32 cellular contexts compared by ENCODE assay signal in genomic region chr1:1222575-1223225, GRCh38. TPM values are rescaled to one million over a fixed set of nuclear protein-coding genes. Genes with fewer than 3 reads are reported as not detected.
DNase-seq lines count a peak whose midpoint lies in the region; ATAC-seq, FAIRE-seq and TF ChIP-seq lines count a peak whose summit lies in the region.
"Had no signal": no experiment of that assay in that cellular context is flagged by ENCODE, and none has a peak within 500 bp of the region (broad histone marks: within the 10 kb centered on the region; RNA-seq: fewer than 3 reads in every experiment).

No MANE protein-coding gene starts in this region.

- no peaks in the 10 kb centered on the region for H3K4me1 ChIP-seq in GM12878 (ENCODE audit: control insufficient read depth, insufficient read depth, low read length)
- H3K4me1 ChIP-seq in neural progenitor cell, result no peaks in the 10 kb centered on the region
- no peaks in the 10 kb centered on the region for H3K4me1 ChIP-seq in ascending aorta
- H3K4me1 ChIP-seq: BLaER1 treated with 17β-estradiol and CSF1 and Interleukin-3, amounts not matched to agents 10 nM and 100 nM; Caco-2 had no signal

- no peaks in the 10 kb centered on the region for H3F3A ChIP-seq in neural progenitor cell (ENCODE audit: low read depth)

- peaks cover 9% of the 10 kb centered on the region for H3K27me3 Mint-ChIP-seq in neural progenitor cell (ENCODE audit: insufficient read depth, low read depth)

- SMC1A ChIA-PET in GM12878 (lab: Charles Lee; ENCODE audit: uncharacterized antibody, unreplicated experiment), result no interaction called here

- RAD21 ChIA-PET in GM12878 (lab: Charles Lee; ENCODE audit: unreplicated experiment), result no interaction called here

- DNase-seq in GM12891 (ENCODE audit: insufficient read length, low spot score) (no peak), HEK293T (ENCODE audit: extremely low spot score) (no peak), GM12878 (ENCODE audit: low read depth, low spot score) (no peak), neural progenitor cell (ENCODE audit: low spot score) (no peak), KBM-7 (no peak), ascending aorta (ENCODE audit: low spot score in 2 of 2) (no peak)
- DNase-seq: activated naive CD4-positive, alpha-beta T cell treated with anti-CD3 and anti-CD28 coated beads, Interleukin-2, amount 50 U/mL, for 16 hours; activated T-cell treated with anti-CD3 and anti-CD28 coated beads, Interleukin-2, amount 50 U/mL, for 1 hour; amniotic stem cell; Caco-2; DMS79 treated with DMSO at 0.1 percent for 48 hours; GDM1; Kasumi-1; left cardiac atrium; NCI-H1417; NCI-H2081; NCI-H2227 treated with DMSO at 0.1 percent for 48 hours; NCI-H526; NK-92 treated with Interleukin-12 subunit alpha and Interleukin-12 subunit beta, amount 100 ng/mL, for 24 hours; ovary; SHP77; stimulated activated CD4-positive, alpha-beta T cell treated with anti-CD3 and anti-CD28 coated beads, Interleukin-15, amount 100 ng/mL, for 24 hours; stimulated activated CD4-positive, alpha-beta T cell treated with anti-CD3 and anti-CD28 coated beads, Interleukin-4, amount 100 ng/mL, for 4 hours; stimulated activated naive CD4-positive, alpha-beta T cell; T-helper 2 cell; upper lobe of left lung had no signal

- CTCF ChIA-PET in HEK293T (lab: Yijun Ruan, JAX), result no interaction called here
- CTCF ChIA-PET in GM12878 (lab: Yijun Ruan, JAX), result no interaction called here

- H3K9me3 ChIP-seq in GM12878 (replicated peaks; ENCODE audit: control insufficient read depth, insufficient read depth, low read length), result no peaks in the 10 kb centered on the region; the same call in 2 of the 3 replicates
- no peaks in the 10 kb centered on the region for H3K9me3 ChIP-seq in neural progenitor cell (ENCODE audit: low read depth)
- no peaks in the 10 kb centered on the region for H3K9me3 ChIP-seq in ascending aorta
- H3K9me3 ChIP-seq: BLaER1 treated with 17β-estradiol and CSF1 and Interleukin-3, amounts not matched to agents 10 nM and 100 nM; Caco-2; gastroesophageal sphincter; mucosa of descending colon; ovary; upper lobe of left lung had no signal

- H3K79me2 ChIP-seq in GM12878 (ENCODE audit: control insufficient read depth, insufficient read depth, low read length) (peaks cover 3% of the 10 kb centered on the region), neural progenitor cell (ENCODE audit: low read depth) (peaks cover 4% of the 10 kb centered on the region)

- no peaks in the 10 kb centered on the region for H3K4me1 Mint-ChIP-seq in neural progenitor cell
- H3K4me1 Mint-ChIP-seq: nephron had no signal

- no peaks in the 10 kb centered on the region for H4K20me1 ChIP-seq in GM12878 (ENCODE audit: control insufficient read depth, insufficient read depth)
- H4K20me1 ChIP-seq in neural progenitor cell (ENCODE audit: low read depth), result no peaks in the 10 kb centered on the region

- TF ChIP-seq POLR2A in GM12891 (IDR thresholded peaks at IDR 0.05; ENCODE audit: low read depth, low read length) (no peak), GM12878 (IDR thresholded peaks at IDR 0.05; ENCODE audit: low read depth, low read length) (peak; percentile 66)

- H3K9me3 Mint-ChIP-seq in neural progenitor cell, result no peaks in the 10 kb centered on the region
- H3K9me3 Mint-ChIP-seq: nephron had no signal

- ATAC-seq in GM12878 (no peak), GM19397 (IDR thresholded peaks at IDR 0.05; ENCODE audit: unreplicated experiment) (no peak)
- ATAC-seq: gastroesophageal sphincter had no signal

- H3K4me3 ChIP-seq in GM12878 (no peak overlapping the region), neural progenitor cell (no peak overlapping the region), ascending aorta (no peak overlapping the region)
- H3K4me3 ChIP-seq: BLaER1 treated with 17β-estradiol and CSF1 and Interleukin-3, amounts not matched to agents 10 nM and 100 nM; gastroesophageal sphincter; mucosa of descending colon; ovary; upper lobe of left lung had no signal

- POLR2A ChIA-PET in HEK293T (lab: Yijun Ruan, JAX), result interaction anchor here (0.7 kb wide), 1 partner anchor 22 kb away, joined by 3 read pairs; no protein-coding TSS in a partner anchor
- POLR2A ChIA-PET in GM12878 (lab: Charles Lee), result interaction anchor here (0.5 kb wide), 1 partner anchor 39 kb away, joined by 4 read pairs; no protein-coding TSS in a partner anchor

- peaks cover 20% of the 10 kb centered on the region for H3K36me3 Mint-ChIP-seq in neural progenitor cell

- in situ Hi-C loops in GM12878 (cut with MboI) (no loop called here), KBM-7 (cut with MboI; ENCODE audit: low pct_unique_long_range_greater_than_20kb, low sequenced_read_pairs) (no loop called here)

- peak overlapping the region; percentile 81 for H3K27ac Mint-ChIP-seq in neural progenitor cell
- H3K27ac Mint-ChIP-seq: nephron had no signal

- TF ChIP-seq RAD21 in GM12878 (IDR thresholded peaks at IDR 0.05; ENCODE audit: insufficient read depth, low read depth, low read length), result no peak

- intact Hi-C loops in GM12878 (cut with micrococcal nuclease; ENCODE audit: unreplicated experiment) (no loop called here), ascending aorta (cut with DNase I) (no loop called here)

- H3K9ac ChIP-seq in GM12878 (ENCODE audit: control insufficient read depth, insufficient read depth, low read length) (no peak overlapping the region), neural progenitor cell (no peak overlapping the region)
- H3K9ac ChIP-seq: BLaER1 treated with 17β-estradiol and CSF1 and Interleukin-3, amounts not matched to agents 10 nM and 100 nM had no signal

- BruUV-seq in GM12878 (replicated peaks; lab: Mats Ljungman, UMichigan), result no TSS peak

- FAIRE-seq in GM12891 (lab: Jason Lieb, UNC) (peak; percentile 74), GM12878 (lab: Jason Lieb, UNC) (no peak)
- FAIRE-seq: endothelial cell of umbilical vein had no signal

- H3K27ac ChIP-seq in GM12878 (ENCODE audit: control insufficient read depth, insufficient read depth) (no peak overlapping the region), neural progenitor cell (no peak overlapping the region), ascending aorta (no peak overlapping the region)
- H3K27ac ChIP-seq: BLaER1 treated with 17β-estradiol and CSF1 and Interleukin-3, amounts not matched to agents 10 nM and 100 nM; gastroesophageal sphincter; ovary; upper lobe of left lung had no signal

- no peak for TF ChIP-seq CTCF in GM12878 (IDR thresholded peaks at IDR 0.05 in 2 of 3, conservative IDR thresholded peaks at IDR 0.05 in 1 of 3; ENCODE audit: control insufficient read depth in 2 of 3, extremely low read depth in 1 of 3, insufficient read depth in 1 of 3, low read depth in 3 of 3, low read length in 3 of 3)
- no peak for TF ChIP-seq CTCF in neural progenitor cell (IDR thresholded peaks at IDR 0.05)
- TF ChIP-seq CTCF in ascending aorta (IDR thresholded peaks at IDR 0.05), result no peak

- H3K27me3 ChIP-seq in GM12878 (replicated peaks in 1 of 2; ENCODE audit: control insufficient read depth in 2 of 2, insufficient read depth in 2 of 2, low read length in 1 of 2) (no peaks in the 10 kb centered on the region), neural progenitor cell (no peaks in the 10 kb centered on the region), ascending aorta (no peaks in the 10 kb centered on the region)
- H3K27me3 ChIP-seq: BLaER1 treated with 17β-estradiol and CSF1 and Interleukin-3, amounts not matched to agents 10 nM and 100 nM; gastroesophageal sphincter; ovary; upper lobe of left lung had no signal

- TF ChIP-seq EP300 in GM12878 (IDR thresholded peaks at IDR 0.05; ENCODE audit: borderline replicate concordance in 1 of 2, control insufficient read depth in 1 of 2, low read depth in 2 of 2, low read length in 2 of 2), result no peak

- H3K4me2 ChIP-seq in GM12878 (ENCODE audit: control insufficient read depth, insufficient read depth) (no peak overlapping the region), neural progenitor cell (no peak overlapping the region)
- H3K4me2 ChIP-seq: BLaER1 treated with 17β-estradiol and CSF1 and Interleukin-3, amounts not matched to agents 10 nM and 100 nM had no signal

- peak overlapping the region; percentile 46 for H3K4me3 Mint-ChIP-seq in neural progenitor cell
- H3K4me3 Mint-ChIP-seq: nephron had no signal

- no peak overlapping the region for H2AFZ ChIP-seq in GM12878 (ENCODE audit: control insufficient read depth, low read depth, low read length)
- no peak overlapping the region for H2AFZ ChIP-seq in neural progenitor cell (replicated peaks)

- WGBS in GM12878 (ENCODE audit: insufficient coverage, insufficient replicate concordance, low lambda C conversion rate, missing lambda C conversion rate), result 97% methylated on average over 44 of the region's 44 CpGs

- H3K36me3 ChIP-seq in GM12878 (ENCODE audit: control insufficient read depth in 2 of 2, insufficient read depth in 2 of 2, low read length in 1 of 2) (peaks cover 6 to 49% of the 10 kb centered on the region in 2 experiments; a peak in 3 of 4 replicates), neural progenitor cell (no peaks in the 10 kb centered on the region), ascending aorta (peaks cover 79 to 98% of the 10 kb centered on the region in 2 donors)
- H3K36me3 ChIP-seq: ovary had no signal

RNA-seq across cellular contexts. Expression of gene TNFRSF4, which starts 8.7 kb away (rescaled TPM):
- 13.1 TPM for polyA plus RNA-seq in GM12891 (2012; ENCODE audit: low read depth, missing spikeins)
- total RNA-seq in GM12878 (2013; cell fraction: nucleolus; rRNA removed), result 8.5 and 8.7 TPM in 2 replicates
- total RNA-seq in GM12878 (2014; rRNA removed), result 6.2 and 6.9 TPM in 2 replicates
- 0.51 and 0.67 TPM in 2 replicates for total RNA-seq in GM12878 (2014; rRNA removed; fragmentation: Illumina TruSeq; extraction: Trizol)
- total RNA-seq in GM12878 (2021), result 6.1 and 6.5 TPM in 2 replicates
- 0.39 TPM for polyA plus RNA-seq in GM12878 (2011; ENCODE audit: low read depth)
- 0.33 TPM in 1 of 2 replicates, not detected in the other for polyA plus RNA-seq in GM12878 (2011; rRNA removed)
- 0.37 and 0.75 TPM in 2 replicates for polyA plus RNA-seq in GM12878 (2011; cell fraction: cytosol; rRNA removed)
- 1.3 and 1.6 TPM in 2 replicates for polyA plus RNA-seq in GM12878 (2011; cell fraction: nucleus; rRNA removed)
- 3.1 and 3.3 TPM in 2 replicates for polyA plus RNA-seq in GM12878 (2012)
- polyA plus RNA-seq in GM12878 (2014; fragmentation: Illumina TruSeq; extraction: Trizol), result 0.24 TPM in 1 of 2 replicates, not detected in the other
- polyA plus RNA-seq in GM12878 (2014; fragmentation: Nextera tagmentation; extraction: Ambion mirVana), result under 1 TPM in 1 of 2 experiments, not detected in 1; 0.05 TPM
- polyA plus RNA-seq in GM12878 (2014; rRNA removed), result 6.5 and 7.3 TPM in 2 replicates
- polyA plus RNA-seq in GM12878 (2016; fragmentation: Nextera tagmentation; extraction: Ambion mirVana), result 1 to 10 TPM; 2.5 to 2.8 TPM
- not detected in 2 replicates for polyA minus RNA-seq in GM12878 (2011; rRNA and poly(A)+ RNA removed)
- polyA minus RNA-seq in GM12878 (2011; cell fraction: cytosol; rRNA and poly(A)+ RNA removed), result not detected in 2 replicates
- 0.24 and 0.67 TPM in 2 replicates for polyA minus RNA-seq in GM12878 (2011; cell fraction: nucleus; rRNA and poly(A)+ RNA removed)
- 0.09 TPM in 1 of 2 replicates, not detected in the other for total RNA-seq in neural progenitor cell (ENCODE audit: low replicate concordance)
- 4.8 TPM for total RNA-seq in ascending aorta
- total RNA-seq: Caco-2 had no signal

RNA-seq across cellular contexts. Expression of gene SDF4, which starts 9.1 kb away (rescaled TPM):
- polyA plus RNA-seq in GM12891 (2012; ENCODE audit: low read depth, missing spikeins), result 46.8 TPM
- total RNA-seq in GM12878 (2013; cell fraction: nucleolus; rRNA removed), result 53.9 and 54.1 TPM in 2 replicates
- total RNA-seq in GM12878 (2014; rRNA removed) (43.1 and 48.7 TPM in 2 replicates), GM12878 (2014; rRNA removed; fragmentation: Illumina TruSeq; extraction: Trizol) (25.8 and 31.8 TPM in 2 replicates), GM12878 (2021) (92.2 and 97.2 TPM in 2 replicates), neural progenitor cell (ENCODE audit: low replicate concordance) (16.6 and 43.4 TPM in 2 replicates), ascending aorta (223 TPM)
- 16.2 TPM for polyA plus RNA-seq in GM12878 (2011; ENCODE audit: low read depth)
- polyA plus RNA-seq in GM12878 (2011; rRNA removed) (16.4 and 28.8 TPM in 2 replicates), GM12878 (2014; fragmentation: Illumina TruSeq; extraction: Trizol) (5.9 and 27.2 TPM in 2 replicates), GM12878 (2014; fragmentation: Nextera tagmentation; extraction: Ambion mirVana) (1 to 10 TPM in 1 of 2 experiments, under 1 TPM in 1; 0.44 to 2.0 TPM), GM12878 (2014; rRNA removed) (51.5 and 65.0 TPM in 2 replicates), GM12878 (2016; fragmentation: Nextera tagmentation; extraction: Ambion mirVana) (10 to 100 TPM; 78.5 to 87.8 TPM)
- 30.5 and 38.1 TPM in 2 replicates for polyA plus RNA-seq in GM12878 (2011; cell fraction: cytosol; rRNA removed)
- 93.2 and 136 TPM in 2 replicates for polyA plus RNA-seq in GM12878 (2011; cell fraction: nucleus; rRNA removed)
- 57.3 and 60.4 TPM in 2 replicates for polyA plus RNA-seq in GM12878 (2012)
- polyA minus RNA-seq in GM12878 (2011; rRNA and poly(A)+ RNA removed), result 24.1 and 24.7 TPM in 2 replicates
- polyA minus RNA-seq in GM12878 (2011; cell fraction: cytosol; rRNA and poly(A)+ RNA removed), result 15.0 and 18.9 TPM in 2 replicates
- polyA minus RNA-seq in GM12878 (2011; cell fraction: nucleus; rRNA and poly(A)+ RNA removed), result 27.2 and 42.8 TPM in 2 replicates

RNA-seq across cellular contexts. Expression of gene B3GALT6, which starts 9.3 kb away (rescaled TPM):
- 5.0 TPM for polyA plus RNA-seq in GM12891 (2012; ENCODE audit: low read depth, missing spikeins)
- 13.9 and 14.3 TPM in 2 replicates for total RNA-seq in GM12878 (2013; cell fraction: nucleolus; rRNA removed)
- total RNA-seq in GM12878 (2014; rRNA removed) (18.3 and 20.8 TPM in 2 replicates), GM12878 (2014; rRNA removed; fragmentation: Illumina TruSeq; extraction: Trizol) (6.7 and 7.8 TPM in 2 replicates), GM12878 (2021) (18.7 and 20.6 TPM in 2 replicates), neural progenitor cell (ENCODE audit: low replicate concordance) (15.8 and 32.4 TPM in 2 replicates), ascending aorta (94.9 TPM)
- polyA plus RNA-seq in GM12878 (2011; ENCODE audit: low read depth), result 2.2 TPM
- polyA plus RNA-seq in GM12878 (2011; rRNA removed) (1.5 and 2.2 TPM in 2 replicates), GM12878 (2014; fragmentation: Illumina TruSeq; extraction: Trizol) (5.8 and 6.8 TPM in 2 replicates), GM12878 (2014; fragmentation: Nextera tagmentation; extraction: Ambion mirVana) (1 to 10 TPM in 1 of 2 experiments, under 1 TPM in 1; 0.53 to 1.6 TPM), GM12878 (2014; rRNA removed) (14.2 and 17.1 TPM in 2 replicates), GM12878 (2016; fragmentation: Nextera tagmentation; extraction: Ambion mirVana) (1 to 10 TPM; 1.1 to 1.6 TPM)
- polyA plus RNA-seq in GM12878 (2011; cell fraction: cytosol; rRNA removed), result 2.8 and 4.3 TPM in 2 replicates
- polyA plus RNA-seq in GM12878 (2011; cell fraction: nucleus; rRNA removed), result 5.4 and 7.7 TPM in 2 replicates
- polyA plus RNA-seq in GM12878 (2012), result 5.4 and 6.2 TPM in 2 replicates
- 2.4 and 2.9 TPM in 2 replicates for polyA minus RNA-seq in GM12878 (2011; rRNA and poly(A)+ RNA removed)
- polyA minus RNA-seq in GM12878 (2011; cell fraction: cytosol; rRNA and poly(A)+ RNA removed), result 1.2 and 2.7 TPM in 2 replicates
- 12.7 and 22.7 TPM in 2 replicates for polyA minus RNA-seq in GM12878 (2011; cell fraction: nucleus; rRNA and poly(A)+ RNA removed)

RNA-seq across cellular contexts. Expression of gene TNFRSF18, which starts 16.3 kb away (rescaled TPM):
- polyA plus RNA-seq in GM12891 (2012; ENCODE audit: low read depth, missing spikeins), result 13.1 TPM
- 10.6 and 12.0 TPM in 2 replicates for total RNA-seq in GM12878 (2013; cell fraction: nucleolus; rRNA removed)
- total RNA-seq in GM12878 (2014; rRNA removed) (4.6 and 4.8 TPM in 2 replicates), GM12878 (2014; rRNA removed; fragmentation: Illumina TruSeq; extraction: Trizol) (0.37 and 0.72 TPM in 2 replicates), GM12878 (2021) (6.1 and 6.3 TPM in 2 replicates), neural progenitor cell (ENCODE audit: low replicate concordance) (not detected in 2 replicates), ascending aorta (not detected)
- 1.9 TPM for polyA plus RNA-seq in GM12878 (2011; ENCODE audit: low read depth)
- polyA plus RNA-seq in GM12878 (2011; rRNA removed) (2.0 and 4.5 TPM in 2 replicates), GM12878 (2014; fragmentation: Illumina TruSeq; extraction: Trizol) (0.53 TPM in 1 of 2 replicates, not detected in the other), GM12878 (2014; fragmentation: Nextera tagmentation; extraction: Ambion mirVana) (under 1 TPM in 1 of 2 experiments, not detected in 1; 0.18 TPM), GM12878 (2014; rRNA removed) (7.0 and 7.5 TPM in 2 replicates), GM12878 (2016; fragmentation: Nextera tagmentation; extraction: Ambion mirVana) (1 to 10 TPM; 1.3 to 1.5 TPM)
- polyA plus RNA-seq in GM12878 (2011; cell fraction: cytosol; rRNA removed), result 8.1 and 12.6 TPM in 2 replicates
- 21.6 and 27.6 TPM in 2 replicates for polyA plus RNA-seq in GM12878 (2011; cell fraction: nucleus; rRNA removed)
- polyA plus RNA-seq in GM12878 (2012), result 5.4 and 5.5 TPM in 2 replicates
- polyA minus RNA-seq in GM12878 (2011; rRNA and poly(A)+ RNA removed), result 1.2 and 5.0 TPM in 2 replicates
- polyA minus RNA-seq in GM12878 (2011; cell fraction: cytosol; rRNA and poly(A)+ RNA removed), result 1.4 and 4.8 TPM in 2 replicates
- 1.7 and 2.2 TPM in 2 replicates for polyA minus RNA-seq in GM12878 (2011; cell fraction: nucleus; rRNA and poly(A)+ RNA removed)
- total RNA-seq: Caco-2, endothelial cell of umbilical vein had no signal
- polyA plus RNA-seq: endothelial cell of umbilical vein had no signal

RNA-seq across cellular contexts. Expression of gene C1QTNF12, which starts 23.8 kb away (rescaled TPM):
- polyA plus RNA-seq in GM12891 (2012; ENCODE audit: low read depth, missing spikeins), result 0.81 TPM
- 1.3 and 1.4 TPM in 2 replicates for total RNA-seq in GM12878 (2013; cell fraction: nucleolus; rRNA removed)
- total RNA-seq in GM12878 (2014; rRNA removed) (0.17 and 0.76 TPM in 2 replicates), GM12878 (2014; rRNA removed; fragmentation: Illumina TruSeq; extraction: Trizol) (0.37 TPM in 1 of 2 replicates, not detected in the other), GM12878 (2021) (0.96 and 1.0 TPM in 2 replicates), neural progenitor cell (ENCODE audit: low replicate concordance) (0.28 and 2.1 TPM in 2 replicates), ascending aorta (not detected)
- polyA plus RNA-seq in GM12878 (2011; ENCODE audit: low read depth), result 1.9 TPM
- polyA plus RNA-seq in GM12878 (2011; rRNA removed) (not detected in 2 replicates), GM12878 (2014; fragmentation: Illumina TruSeq; extraction: Trizol) (not detected in 2 replicates), GM12878 (2014; fragmentation: Nextera tagmentation; extraction: Ambion mirVana) (under 1 TPM in 1 of 2 experiments, not detected in 1; 0.31 TPM), GM12878 (2014; rRNA removed) (0.50 and 0.84 TPM in 2 replicates), GM12878 (2016; fragmentation: Nextera tagmentation; extraction: Ambion mirVana) (under 1 TPM in 1 of 2 experiments, not detected in 1; 0.20 TPM)
- polyA plus RNA-seq in GM12878 (2011; cell fraction: cytosol; rRNA removed), result 0.22 and 0.48 TPM in 2 replicates
- 4.2 and 6.9 TPM in 2 replicates for polyA plus RNA-seq in GM12878 (2011; cell fraction: nucleus; rRNA removed)
- polyA plus RNA-seq in GM12878 (2012), result 3.7 and 4.4 TPM in 2 replicates
- polyA minus RNA-seq in GM12878 (2011; rRNA and poly(A)+ RNA removed), result 0.52 TPM in 1 of 2 replicates, not detected in the other
- not detected in 2 replicates for polyA minus RNA-seq in GM12878 (2011; cell fraction: cytosol; rRNA and poly(A)+ RNA removed)
- polyA minus RNA-seq in GM12878 (2011; cell fraction: nucleus; rRNA and poly(A)+ RNA removed), result 1.1 and 1.8 TPM in 2 replicates
